Comparison of ENCODE assay signal across 12 cellular contexts in genomic region chr22:32775957-32776356, GRCh38. TPM values are rescaled to one million over a fixed set of nuclear protein-coding genes. Genes with fewer than 3 reads are reported as not detected.
A peak's percentile ranks its signal among the peaks of the same experiment; 100 is the strongest.
DNase-seq lines count a peak whose midpoint lies in the region; ATAC-seq and TF ChIP-seq lines count a peak whose summit lies in the region.
"Had no signal": no experiment of that assay in that cellular context is flagged by ENCODE, and none has a peak within 500 bp of the region (broad histone marks: within the 10 kb centered on the region; RNA-seq: fewer than 3 reads in every experiment).

No MANE protein-coding gene starts in this region.

- no peak overlapping the region for H3K4me3 Mint-ChIP-seq in natural killer cell treated with Interleukin-12 subunit alpha and Interleukin-12 subunit beta and Interleukin-15 and Interleukin-18, amount 100 ng/mL, for 72 hours

- peaks cover 7 to 10% of the 10 kb centered on the region in 2 donors for H3K27me3 Mint-ChIP-seq in natural killer cell treated with Interleukin-12 subunit alpha and Interleukin-12 subunit beta and Interleukin-15 and Interleukin-18, amount 100 ng/mL, for 72 hours

- TF ChIP-seq CTCF in AG09309 (IDR thresholded peaks at IDR 0.05; ENCODE audit: control insufficient read depth, insufficient read depth, low read depth, low read length, missing control alignments), result peak; percentile 28
- peak; percentile 29 for TF ChIP-seq CTCF in GM20000 (IDR thresholded peaks at IDR 0.05; ENCODE audit: extremely low read depth, missing control alignments)
- peak; percentile 42 for TF ChIP-seq CTCF in RWPE2 (IDR thresholded peaks at IDR 0.05; ENCODE audit: poor library complexity, severe bottlenecking)

- no peaks in the 10 kb centered on the region for H3K36me3 ChIP-seq in RWPE2 (ENCODE audit: low read depth)
- H3K36me3 ChIP-seq: esophagus squamous epithelium had no signal

- no peaks in the 10 kb centered on the region for H3K9me3 ChIP-seq in RWPE2 (ENCODE audit: severe bottlenecking)
- H3K9me3 ChIP-seq: esophagus squamous epithelium had no signal

- DNase-seq in AG09309 (ENCODE audit: low read depth), result no peak
- no peak for DNase-seq in GM20000 (ENCODE audit: low spot score)
- no peak for DNase-seq in RWPE2 (ENCODE audit: low spot score)
- no peak for DNase-seq in left ventricle myocardium superior
- no peak for DNase-seq in medulla oblongata (ENCODE audit: extremely low spot score)
- no peak for DNase-seq in NCI-H2171 treated with DMSO at 0.1 percent for 48 hours (lab: John Stamatoyannopoulos, UW)
- DNase-seq in SHP77 treated with DMSO at 0.1 percent for 48 hours (lab: John Stamatoyannopoulos, UW), result no peak
- DNase-seq in natural killer cell treated with Interleukin-12 subunit alpha and Interleukin-12 subunit beta and Interleukin-15 and Interleukin-18, amount 100 ng/mL, for 72 hours (ENCODE audit: low spot score), result no peak
- DNase-seq: activated naive CD4-positive, alpha-beta T cell treated with Interleukin-2 at 50 U/mL for 16 hours; esophagus squamous epithelium; GDM1; NCI-H146 had no signal

- H3K4me1 Mint-ChIP-seq in natural killer cell treated with Interleukin-12 subunit alpha and Interleukin-12 subunit beta and Interleukin-15 and Interleukin-18, amount 100 ng/mL, for 72 hours (ENCODE audit: low read depth in 2 of 2), result no peaks in the 10 kb centered on the region

- H3K27ac ChIP-seq in RWPE2 (ENCODE audit: poor library complexity, severe bottlenecking), result no peak overlapping the region
- H3K27ac ChIP-seq: esophagus squamous epithelium had no signal

- H3K27me3 ChIP-seq in RWPE2 (ENCODE audit: insufficient read depth, poor library complexity, severe bottlenecking), result no peaks in the 10 kb centered on the region
- H3K27me3 ChIP-seq: esophagus squamous epithelium had no signal

- H3K27ac Mint-ChIP-seq in natural killer cell treated with Interleukin-12 subunit alpha and Interleukin-12 subunit beta and Interleukin-15 and Interleukin-18, amount 100 ng/mL, for 72 hours, result no peak overlapping the region

- H3K4me1 ChIP-seq in RWPE2 (ENCODE audit: insufficient read depth, poor library complexity, severe bottlenecking), result peaks cover 4% of the 10 kb centered on the region

- ATAC-seq in RWPE2 (ENCODE audit: low read depth) (no peak), left ventricle myocardium superior (peak; percentile 56)
- ATAC-seq in natural killer cell treated with Interleukin-12 subunit alpha and Interleukin-12 subunit beta and Interleukin-15 and Interleukin-18, amount 100 ng/mL, for 72 hours, result no peak

- H3K4me3 ChIP-seq in AG09309 (ENCODE audit: control insufficient read depth, low read depth, low read length) (no peak overlapping the region), RWPE2 (ENCODE audit: severe bottlenecking) (no peak overlapping the region)
- H3K4me3 ChIP-seq: esophagus squamous epithelium had no signal

- no peaks in the 10 kb centered on the region for H3K9me3 Mint-ChIP-seq in natural killer cell treated with Interleukin-12 subunit alpha and Interleukin-12 subunit beta and Interleukin-15 and Interleukin-18, amount 100 ng/mL, for 72 hours

- intact Hi-C loops in left ventricle myocardium superior (cut with micrococcal nuclease), result no loop called here

- no peaks in the 10 kb centered on the region for H3K36me3 Mint-ChIP-seq in natural killer cell treated with Interleukin-12 subunit alpha and Interleukin-12 subunit beta and Interleukin-15 and Interleukin-18, amount 100 ng/mL, for 72 hours

RNA-seq across cellular contexts. Expression of gene TIMP3, which starts 25.5 kb away (rescaled TPM):
- 256 TPM for total RNA-seq in left ventricle myocardium superior
- not detected for total RNA-seq in natural killer cell treated with Interleukin-12 subunit alpha and Interleukin-12 subunit beta and Interleukin-15 and Interleukin-18, amount 100 ng/mL, for 72 hours

Comparison
In these comparisons a context has a peak if more than half of its experiments do, and no peak if none do; other contexts are left out.
1. RNA of gene TIMP3, which starts 25.5 kb away (total RNA-seq): 256 TPM in left ventricle myocardium superior (single experiment); not detected in natural killer cell treated with Interleukin-12 subunit alpha and Interleukin-12 subunit beta and Interleukin-15 and Interleukin-18, amount 100 ng/mL, for 72 hours; every median in the first group is over 100 times any median in the second.
2. Peak in every context shown above with its lines, with median percentiles within 50 percentile points of each other: CTCF ChIP-seq.